In the genomic region with DNA sequence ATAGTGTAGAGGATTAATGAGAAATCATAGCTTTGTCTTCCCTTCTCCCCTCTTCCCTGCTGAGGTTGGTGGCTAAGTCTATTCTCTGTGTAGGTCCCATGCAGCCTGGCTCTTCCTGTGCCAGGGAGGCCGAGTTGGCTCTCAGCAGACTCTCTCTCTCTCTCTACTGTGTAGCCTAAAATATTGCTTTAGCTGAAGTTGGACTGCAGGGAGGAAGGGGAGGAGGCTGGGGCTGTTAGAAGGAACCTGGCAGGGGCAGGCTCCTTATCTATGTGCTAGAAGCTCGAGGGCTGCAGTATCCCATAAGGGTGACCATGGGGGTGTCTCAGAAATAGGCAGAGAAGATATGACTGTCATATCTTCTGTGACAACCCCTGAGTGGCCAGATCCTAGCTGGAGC, we compare ENCODE assay signal across 27 cellular contexts.
DNase-seq lines count a peak whose midpoint lies in the region; ATAC-seq and TF ChIP-seq lines count a peak whose summit lies in the region.
"Had no signal": no experiment of that assay in that cellular context is flagged by ENCODE, and none has a peak within 500 bp of the region (broad histone marks: within the 10 kb centered on the region; RNA-seq: fewer than 3 reads in every experiment).

No MANE protein-coding gene starts in this region.

- no peaks in the 10 kb centered on the region for H3K27me3 ChIP-seq in Karpas-422 (ENCODE audit: low read length)
- H3K27me3 ChIP-seq: BLaER1 treated with 17β-estradiol and CSF1 and Interleukin-3, amounts not matched to agents 10 nM and 100 nM; sigmoid colon; upper lobe of left lung had no signal

- H3K9me3 ChIP-seq in Karpas-422 (ENCODE audit: low read length), result no peaks in the 10 kb centered on the region
- H3K9me3 ChIP-seq: BLaER1 treated with 17β-estradiol and CSF1 and Interleukin-3, amounts not matched to agents 10 nM and 100 nM; sigmoid colon had no signal

- H3K9me2 ChIP-seq in Karpas-422 (replicated peaks; ENCODE audit: insufficient read depth, low read length), result no peaks in the 10 kb centered on the region

- H3K4me2 ChIP-seq in Karpas-422 (ENCODE audit: low read depth, low read length, poor library complexity, severe bottlenecking), result peak overlapping the region; percentile 54
- H3K4me2 ChIP-seq: BLaER1 treated with 17β-estradiol and CSF1 and Interleukin-3, amounts not matched to agents 10 nM and 100 nM had no signal

- DNase-seq in Karpas-422 (peak; percentile 67), dermis blood vessel endothelial cell (no peak)
- no peak for DNase-seq in stimulated activated naive CD4-positive, alpha-beta T cell (lab: John Stamatoyannopoulos, UW)
- DNase-seq: activated CD4-positive, alpha-beta T cell treated with anti-CD3 and anti-CD28 coated beads, Interleukin-2, amount 50 U/mL, for 1 hour; activated CD8-positive, alpha-beta memory T cell treated with anti-CD3 and anti-CD28 coated beads, Interleukin-2, amount 50 U/mL, for 4 hours; activated naive CD8-positive, alpha-beta T cell treated with anti-CD3 and anti-CD28 coated beads, Interleukin-2, amount 10 ng/mL, durations not matched to agents 7 days and 5 days; effector memory CD4-positive, alpha-beta T cell; foreskin melanocyte; H7; kidney; MM.1S; NCI-H146; NCI-H526 treated with DMSO at 0.1 percent for 48 hours; sigmoid colon; stimulated activated CD4-positive, alpha-beta T cell treated with anti-CD3 and anti-CD28 coated beads, Interleukin-15, amount 100 ng/mL, for 24 hours; T-helper 9 cell; upper lobe of left lung had no signal

- H3K4me3 ChIP-seq in Karpas-422 (ENCODE audit: low read length), result no peak overlapping the region
- H3K4me3 ChIP-seq: BLaER1 treated with 17β-estradiol and CSF1 and Interleukin-3, amounts not matched to agents 10 nM and 100 nM; lung; sigmoid colon; upper lobe of left lung had no signal

- no peaks in the 10 kb centered on the region for H4K20me1 ChIP-seq in Karpas-422 (ENCODE audit: insufficient read depth, low read depth, low read length)
- H4K20me1 ChIP-seq: BLaER1 treated with 17β-estradiol and CSF1 and Interleukin-3, amounts not matched to agents 10 nM and 100 nM had no signal

- ATAC-seq in GM18502 (IDR thresholded peaks at IDR 0.05; ENCODE audit: poor library complexity, unreplicated experiment) (peak; percentile 20), GM19452 (IDR thresholded peaks at IDR 0.05; ENCODE audit: unreplicated experiment) (peak; percentile 16), HG02763 (IDR thresholded peaks at IDR 0.05; ENCODE audit: unreplicated experiment) (peak; percentile 19), HG02884 (IDR thresholded peaks at IDR 0.05; ENCODE audit: unreplicated experiment) (no peak), SK-N-SH treated with all-trans-retinoic acid at 6 μM for 48 hours (no peak)
- ATAC-seq: activated T-helper 17 cell treated with anti-CD3 and anti-CD28 coated beads, Interleukin-2, amount 50 U/mL, for 72 hours; esophagus mucosa had no signal

- H3K27ac ChIP-seq in Karpas-422 (ENCODE audit: low read length), result peak overlapping the region; percentile 95
- H3K27ac ChIP-seq: BLaER1 treated with 17β-estradiol and CSF1 and Interleukin-3, amounts not matched to agents 10 nM and 100 nM; RWPE1; sigmoid colon; upper lobe of left lung had no signal

- no peak overlapping the region for H2AFZ ChIP-seq in Karpas-422 (ENCODE audit: low read length)

- no peaks in the 10 kb centered on the region for H3K79me2 ChIP-seq in Karpas-422 (ENCODE audit: low read length)

- peak overlapping the region; percentile 59 for H3K9ac ChIP-seq in Karpas-422 (ENCODE audit: low read length)
- H3K9ac ChIP-seq: BLaER1 treated with 17β-estradiol and CSF1 and Interleukin-3, amounts not matched to agents 10 nM and 100 nM had no signal

- no peaks in the 10 kb centered on the region; the same call in 1 of the 2 replicates for H3K36me3 ChIP-seq in Karpas-422 (ENCODE audit: insufficient read depth, low read length)
- H3K36me3 ChIP-seq: BLaER1 treated with 17β-estradiol and CSF1 and Interleukin-3, amounts not matched to agents 10 nM and 100 nM; upper lobe of left lung had no signal

- H3K4me1 ChIP-seq in Karpas-422 (ENCODE audit: low read length), result peaks cover 70% of the 10 kb centered on the region
- H3K4me1 ChIP-seq: BLaER1 treated with 17β-estradiol and CSF1 and Interleukin-3, amounts not matched to agents 10 nM and 100 nM; sigmoid colon; upper lobe of left lung had no signal

TF ChIP-seq in SK-N-SH treated with all-trans-retinoic acid at 6 μM for 48 hours, 23 proteins besides CTCF, POLR2A, EP300 and RAD21 (continues in another document):
- TF ChIP-seq RARB (CRISPR knock-in tag; IDR thresholded peaks at IDR 0.05), result no peak
- TF ChIP-seq ARNTL (CRISPR knock-in tag; IDR thresholded peaks at IDR 0.05; ENCODE audit: borderline replicate concordance, low read depth), result no peak
- TF ChIP-seq, protein P1, sequence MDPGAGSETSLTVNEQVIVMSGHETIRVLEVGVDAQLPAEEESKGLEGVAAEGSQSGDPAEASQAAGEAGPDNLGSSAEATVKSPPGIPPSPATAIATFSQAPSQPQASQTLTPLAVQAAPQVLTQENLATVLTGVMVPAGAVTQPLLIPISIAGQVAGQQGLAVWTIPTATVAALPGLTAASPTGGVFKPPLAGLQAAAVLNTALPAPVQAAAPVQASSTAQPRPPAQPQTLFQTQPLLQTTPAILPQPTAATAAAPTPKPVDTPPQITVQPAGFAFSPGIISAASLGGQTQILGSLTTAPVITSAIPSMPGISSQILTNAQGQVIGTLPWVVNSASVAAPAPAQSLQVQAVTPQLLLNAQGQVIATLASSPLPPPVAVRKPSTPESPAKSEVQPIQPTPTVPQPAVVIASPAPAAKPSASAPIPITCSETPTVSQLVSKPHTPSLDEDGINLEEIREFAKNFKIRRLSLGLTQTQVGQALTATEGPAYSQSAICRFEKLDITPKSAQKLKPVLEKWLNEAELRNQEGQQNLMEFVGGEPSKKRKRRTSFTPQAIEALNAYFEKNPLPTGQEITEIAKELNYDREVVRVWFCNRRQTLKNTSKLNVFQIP (CRISPR knock-in tag; IDR thresholded peaks at IDR 0.05; ENCODE audit: borderline replicate concordance, low read depth), result no peak
- no peak for TF ChIP-seq ZC3H10 (CRISPR knock-in tag; IDR thresholded peaks at IDR 0.05)
- TF ChIP-seq, protein P2, sequence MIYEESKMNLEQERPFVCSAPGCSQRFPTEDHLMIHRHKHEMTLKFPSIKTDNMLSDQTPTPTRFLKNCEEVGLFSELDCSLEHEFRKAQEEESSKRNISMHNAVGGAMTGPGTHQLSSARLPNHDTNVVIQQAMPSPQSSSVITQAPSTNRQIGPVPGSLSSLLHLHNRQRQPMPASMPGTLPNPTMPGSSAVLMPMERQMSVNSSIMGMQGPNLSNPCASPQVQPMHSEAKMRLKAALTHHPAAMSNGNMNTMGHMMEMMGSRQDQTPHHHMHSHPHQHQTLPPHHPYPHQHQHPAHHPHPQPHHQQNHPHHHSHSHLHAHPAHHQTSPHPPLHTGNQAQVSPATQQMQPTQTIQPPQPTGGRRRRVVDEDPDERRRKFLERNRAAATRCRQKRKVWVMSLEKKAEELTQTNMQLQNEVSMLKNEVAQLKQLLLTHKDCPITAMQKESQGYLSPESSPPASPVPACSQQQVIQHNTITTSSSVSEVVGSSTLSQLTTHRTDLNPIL (CRISPR knock-in tag; IDR thresholded peaks at IDR 0.05; ENCODE audit: low read depth), result no peak
- no peak for TF ChIP-seq TCF4 (CRISPR knock-in tag; IDR thresholded peaks at IDR 0.05; ENCODE audit: borderline replicate concordance)
- no peak for TF ChIP-seq SNAI2 (CRISPR knock-in tag; IDR thresholded peaks at IDR 0.05)
- no peak for TF ChIP-seq ISL1 (CRISPR knock-in tag; IDR thresholded peaks at IDR 0.05)
- TF ChIP-seq BACH2 (CRISPR knock-in tag; IDR thresholded peaks at IDR 0.05; ENCODE audit: borderline replicate concordance), result no peak
- TF ChIP-seq CSDC2 (CRISPR knock-in tag; IDR thresholded peaks at IDR 0.05), result no peak
- TF ChIP-seq ESRRG (CRISPR knock-in tag; IDR thresholded peaks at IDR 0.05), result no peak
- TF ChIP-seq ZFP3 (CRISPR knock-in tag; IDR thresholded peaks at IDR 0.05), result no peak
- TF ChIP-seq, protein P3, sequence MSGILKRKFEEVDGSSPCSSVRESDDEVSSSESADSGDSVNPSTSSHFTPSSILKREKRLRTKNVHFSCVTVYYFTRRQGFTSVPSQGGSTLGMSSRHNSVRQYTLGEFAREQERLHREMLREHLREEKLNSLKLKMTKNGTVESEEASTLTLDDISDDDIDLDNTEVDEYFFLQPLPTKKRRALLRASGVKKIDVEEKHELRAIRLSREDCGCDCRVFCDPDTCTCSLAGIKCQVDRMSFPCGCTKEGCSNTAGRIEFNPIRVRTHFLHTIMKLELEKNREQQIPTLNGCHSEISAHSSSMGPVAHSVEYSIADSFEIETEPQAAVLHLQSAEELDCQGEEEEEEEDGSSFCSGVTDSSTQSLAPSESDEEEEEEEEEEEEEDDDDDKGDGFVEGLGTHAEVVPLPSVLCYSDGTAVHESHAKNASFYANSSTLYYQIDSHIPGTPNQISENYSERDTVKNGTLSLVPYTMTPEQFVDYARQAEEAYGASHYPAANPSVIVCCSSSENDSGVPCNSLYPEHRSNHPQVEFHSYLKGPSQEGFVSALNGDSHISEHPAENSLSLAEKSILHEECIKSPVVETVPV (CRISPR knock-in tag; IDR thresholded peaks at IDR 0.05), result no peak
- TF ChIP-seq GLIS3 (CRISPR knock-in tag; IDR thresholded peaks at IDR 0.05), result no peak
- TF ChIP-seq, protein P4, sequence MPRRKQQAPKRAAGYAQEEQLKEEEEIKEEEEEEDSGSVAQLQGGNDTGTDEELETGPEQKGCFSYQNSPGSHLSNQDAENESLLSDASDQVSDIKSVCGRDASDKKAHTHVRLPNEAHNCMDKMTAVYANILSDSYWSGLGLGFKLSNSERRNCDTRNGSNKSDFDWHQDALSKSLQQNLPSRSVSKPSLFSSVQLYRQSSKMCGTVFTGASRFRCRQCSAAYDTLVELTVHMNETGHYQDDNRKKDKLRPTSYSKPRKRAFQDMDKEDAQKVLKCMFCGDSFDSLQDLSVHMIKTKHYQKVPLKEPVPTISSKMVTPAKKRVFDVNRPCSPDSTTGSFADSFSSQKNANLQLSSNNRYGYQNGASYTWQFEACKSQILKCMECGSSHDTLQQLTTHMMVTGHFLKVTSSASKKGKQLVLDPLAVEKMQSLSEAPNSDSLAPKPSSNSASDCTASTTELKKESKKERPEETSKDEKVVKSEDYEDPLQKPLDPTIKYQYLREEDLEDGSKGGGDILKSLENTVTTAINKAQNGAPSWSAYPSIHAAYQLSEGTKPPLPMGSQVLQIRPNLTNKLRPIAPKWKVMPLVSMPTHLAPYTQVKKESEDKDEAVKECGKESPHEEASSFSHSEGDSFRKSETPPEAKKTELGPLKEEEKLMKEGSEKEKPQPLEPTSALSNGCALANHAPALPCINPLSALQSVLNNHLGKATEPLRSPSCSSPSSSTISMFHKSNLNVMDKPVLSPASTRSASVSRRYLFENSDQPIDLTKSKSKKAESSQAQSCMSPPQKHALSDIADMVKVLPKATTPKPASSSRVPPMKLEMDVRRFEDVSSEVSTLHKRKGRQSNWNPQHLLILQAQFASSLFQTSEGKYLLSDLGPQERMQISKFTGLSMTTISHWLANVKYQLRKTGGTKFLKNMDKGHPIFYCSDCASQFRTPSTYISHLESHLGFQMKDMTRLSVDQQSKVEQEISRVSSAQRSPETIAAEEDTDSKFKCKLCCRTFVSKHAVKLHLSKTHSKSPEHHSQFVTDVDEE (CRISPR knock-in tag; IDR thresholded peaks at IDR 0.05), result no peak

Comparison
In these comparisons a context has a peak if more than half of its experiments do, and no peak if none do; other contexts are left out.
1. ATAC-seq: peak in GM18502 (single experiment), GM19452 (single experiment) and HG02763 (single experiment); none in HG02884 (single experiment) and SK-N-SH treated with all-trans-retinoic acid at 6 μM for 48 hours (single experiment).